ENCODE assay signal across 7 cellular contexts in the genomic region with DNA sequence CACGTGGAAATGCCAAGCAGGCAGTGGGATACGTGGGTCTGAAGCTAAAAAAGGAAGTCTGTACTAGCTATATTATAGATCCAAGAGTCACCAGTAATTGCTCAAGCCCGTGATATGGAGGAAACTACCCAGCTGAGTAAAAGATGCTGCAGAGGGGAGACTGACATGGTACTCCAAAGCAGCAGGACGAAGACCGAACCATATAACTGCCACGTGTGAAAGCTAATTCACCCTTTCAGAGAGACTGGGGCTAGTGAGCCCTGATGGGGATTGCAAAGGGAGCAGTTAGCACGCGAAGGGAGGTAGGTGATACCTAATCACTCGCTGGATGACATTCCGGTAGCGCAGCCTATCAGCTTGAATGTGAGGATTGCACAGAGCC. TPM values are rescaled to one million over a fixed set of nuclear protein-coding genes. Genes with fewer than 3 reads are reported as not detected.
DNase-seq lines count a peak whose midpoint lies in the region; ATAC-seq and TF ChIP-seq lines count a peak whose summit lies in the region.

No MANE protein-coding gene starts in this region.

- peaks cover 61% of the 10 kb centered on the region for H3K36me3 Mint-ChIP-seq in activated CD4-positive, alpha-beta memory T cell treated with anti-CD3 and anti-CD28 coated beads, Interleukin-2, amount 10 ng/mL, durations not matched to agents 7 days and 5 days (ENCODE audit: low read depth)

- peak overlapping the region; percentile 86 for H3K4me2 ChIP-seq in KMS-11
- peak overlapping the region; percentile 82 for H3K4me2 ChIP-seq in skeletal muscle satellite cell (ENCODE audit: low read length)

- H3K4me1 ChIP-seq in KMS-11 (ENCODE audit: low read depth, poor library complexity, severe bottlenecking) (peaks cover 10% of the 10 kb centered on the region), heart right ventricle (peaks cover 0 to 49% (median 24%) of the 10 kb centered on the region in 9 donors), skeletal muscle satellite cell (ENCODE audit: control insufficient read depth, insufficient read depth, low read length) (peaks cover 12% of the 10 kb centered on the region)

- no peaks in the 10 kb centered on the region for H4K20me1 ChIP-seq in KMS-11 (ENCODE audit: insufficient read depth)

- H2AFZ ChIP-seq in KMS-11 (ENCODE audit: low read depth), result peak overlapping the region; percentile 88

- no peak for TF ChIP-seq CTCF in GM13977 (IDR thresholded peaks at IDR 0.05; ENCODE audit: extremely low read depth, insufficient read depth, missing control alignments)
- TF ChIP-seq CTCF in KMS-11 (conservative IDR thresholded peaks at IDR 0.05; ENCODE audit: low read depth, low read length), result no peak
- TF ChIP-seq CTCF in heart right ventricle (IDR thresholded peaks at IDR 0.05), result no peak

- DNase-seq in GM13977 (ENCODE audit: low spot score) (peak; percentile 46), heart right ventricle (no peak)
- no peak for DNase-seq in activated CD4-positive, alpha-beta memory T cell treated with anti-CD3 and anti-CD28 coated beads, Interleukin-2, amount 10 ng/mL, durations not matched to agents 7 days and 5 days

- peak; percentile 38 for ATAC-seq in GM21723 (IDR thresholded peaks at IDR 0.05; ENCODE audit: unreplicated experiment)
- peak in 3 of 8 donors; percentile 0 to 1 (median 0) for ATAC-seq in heart right ventricle
- no peak for ATAC-seq in HG02798 (IDR thresholded peaks at IDR 0.05; ENCODE audit: poor library complexity, unreplicated experiment)

- H3K9ac ChIP-seq in KMS-11, result peak overlapping the region; percentile 60; the same call in 1 of the 2 replicates
- H3K9ac ChIP-seq in skeletal muscle satellite cell (ENCODE audit: low read depth, low read length), result peak overlapping the region; percentile 94

- CTCF ChIA-PET in activated CD4-positive, alpha-beta memory T cell treated with anti-CD3 and anti-CD28 coated beads, Interleukin-2, amount 10 ng/mL, durations not matched to agents 7 days and 5 days (lab: Charles Lee), result interaction anchor here (0.7 to 6.0 kb wide), 19 partner anchors 11 to 379 kb away, joined by 3 to 90 read pairs (median 4); a partner anchor contains a TSS

- H3K4me1 Mint-ChIP-seq in activated CD4-positive, alpha-beta memory T cell treated with anti-CD3 and anti-CD28 coated beads, Interleukin-2, amount 10 ng/mL, durations not matched to agents 7 days and 5 days, result peaks cover 67% of the 10 kb centered on the region

- H3K4me3 Mint-ChIP-seq in activated CD4-positive, alpha-beta memory T cell treated with anti-CD3 and anti-CD28 coated beads, Interleukin-2, amount 10 ng/mL, durations not matched to agents 7 days and 5 days, result peak overlapping the region; percentile 93

- H3K27me3 Mint-ChIP-seq in activated CD4-positive, alpha-beta memory T cell treated with anti-CD3 and anti-CD28 coated beads, Interleukin-2, amount 10 ng/mL, durations not matched to agents 7 days and 5 days, result no peaks in the 10 kb centered on the region

- intact Hi-C loops in heart right ventricle (cut with DNase I), result loop anchor here in 6 of 10 donors (2.0 to 10.0 kb wide), 6 partner anchors 25 to 149 kb away; a partner anchor contains a TSS

- WGBS in heart right ventricle, 2 donors, result 0% methylated on average over 11 of the region's 11 CpGs

- in situ Hi-C loops in GM13977 (cut with MboI; ENCODE audit: low pct_unique_long_range_greater_than_20kb, low sequenced_read_pairs, unreplicated experiment), result no loop called here

- H3K36me3 ChIP-seq in KMS-11 (ENCODE audit: insufficient read depth) (no peaks in the 10 kb centered on the region), heart right ventricle (peaks cover 0 to 59% (median 13%) of the 10 kb centered on the region in 9 donors), skeletal muscle satellite cell (ENCODE audit: insufficient read depth, low read length) (peaks cover 16% of the 10 kb centered on the region)

- H3K9me3 Mint-ChIP-seq in activated CD4-positive, alpha-beta memory T cell treated with anti-CD3 and anti-CD28 coated beads, Interleukin-2, amount 10 ng/mL, durations not matched to agents 7 days and 5 days, result no peaks in the 10 kb centered on the region

- peaks cover 22% of the 10 kb centered on the region for H3K79me2 ChIP-seq in KMS-11 (ENCODE audit: insufficient read depth, low read depth)

- POLR2A ChIA-PET in activated CD4-positive, alpha-beta memory T cell treated with anti-CD3 and anti-CD28 coated beads, Interleukin-2, amount 10 ng/mL, durations not matched to agents 7 days and 5 days (lab: Charles Lee), result interaction anchor here (0.7 to 9.3 kb wide), 24 partner anchors 9 to 145 kb away, joined by 3 to 268 read pairs (median 7); a partner anchor contains a TSS

- H3K27me3 ChIP-seq in KMS-11 (ENCODE audit: insufficient read depth, low read depth) (no peaks in the 10 kb centered on the region), heart right ventricle (no peaks in the 10 kb centered on the region), skeletal muscle satellite cell (ENCODE audit: control insufficient read depth, insufficient read depth, low read length) (no peaks in the 10 kb centered on the region)

- no peaks in the 10 kb centered on the region for H3K9me3 ChIP-seq in heart right ventricle
- H3K9me3 ChIP-seq in skeletal muscle satellite cell (replicated peaks; ENCODE audit: low read length), result no peaks in the 10 kb centered on the region

- peak overlapping the region; percentile 89 for H3K27ac Mint-ChIP-seq in activated CD4-positive, alpha-beta memory T cell treated with anti-CD3 and anti-CD28 coated beads, Interleukin-2, amount 10 ng/mL, durations not matched to agents 7 days and 5 days

- H3K27ac ChIP-seq in KMS-11 (peak overlapping the region; percentile 77), heart right ventricle (peak overlapping the region; percentile 52 to 95 (median 92))

- no peak overlapping the region for H3K4me3 ChIP-seq in KMS-11 (IDR thresholded peaks at IDR 0.05; ENCODE audit: insufficient read depth, low read depth, low read length)
- peak overlapping the region; percentile 58 to 84 (median 75) for H3K4me3 ChIP-seq in heart right ventricle
- H3K4me3 ChIP-seq in skeletal muscle satellite cell (ENCODE audit: low read length), result peak overlapping the region; percentile 80

RNA-seq across cellular contexts. Expression of a gene that starts 0.3 kb away (rescaled TPM):
- 10 to 100 TPM; 53.7 to 56.7 TPM for total RNA-seq in activated CD4-positive, alpha-beta memory T cell treated with anti-CD3 and anti-CD28 coated beads, Interleukin-2, amount 10 ng/mL, durations not matched to agents 7 days and 5 days
- 10 to 100 TPM in 8 of 10 donors, 1 to 10 TPM in 2; 9.1 to 13.9 (median 11.5) TPM for total RNA-seq in heart right ventricle
- polyA plus RNA-seq in heart right ventricle, result 10 to 100 TPM in 1 of 2 donors, 1 to 10 TPM in 1; 7.5 to 15.4 TPM
- total RNA-seq in skeletal muscle satellite cell (2012; rRNA removed), result 17.7 and 19.7 TPM in 2 replicates

RNA-seq across cellular contexts. Expression of a gene that starts 0.8 kb away (rescaled TPM):
- total RNA-seq in activated CD4-positive, alpha-beta memory T cell treated with anti-CD3 and anti-CD28 coated beads, Interleukin-2, amount 10 ng/mL, durations not matched to agents 7 days and 5 days, result 10 to 100 TPM; 13.2 to 14.4 TPM
- 1 to 10 TPM in 9 of 10 donors, under 1 TPM in 1; 0.78 to 4.2 (median 2.1) TPM for total RNA-seq in heart right ventricle
- polyA plus RNA-seq in heart right ventricle, result 1 to 10 TPM in 1 of 2 donors, under 1 TPM in 1; 0.59 to 1.8 TPM
- 5.3 and 8.3 TPM in 2 replicates for total RNA-seq in skeletal muscle satellite cell (2012; rRNA removed)

RNA-seq across cellular contexts. Expression of a gene that starts 16.9 kb away (rescaled TPM):
- 1 to 10 TPM; 1.6 to 2.9 TPM for total RNA-seq in activated CD4-positive, alpha-beta memory T cell treated with anti-CD3 and anti-CD28 coated beads, Interleukin-2, amount 10 ng/mL, durations not matched to agents 7 days and 5 days
- total RNA-seq in heart right ventricle, result under 1 TPM in 7 of 10 donors, not detected in 3; 0.05 to 0.28 (median 0.09) TPM
- under 1 TPM; 0.07 to 0.15 TPM for polyA plus RNA-seq in heart right ventricle
- 0.22 and 0.25 TPM in 2 replicates for total RNA-seq in skeletal muscle satellite cell (2012; rRNA removed)

RNA-seq across cellular contexts. Expression of a gene that starts 24.8 kb away (rescaled TPM):
- 10 to 100 TPM; 89.5 to 92.5 TPM for total RNA-seq in activated CD4-positive, alpha-beta memory T cell treated with anti-CD3 and anti-CD28 coated beads, Interleukin-2, amount 10 ng/mL, durations not matched to agents 7 days and 5 days
- 10 to 100 TPM; 42.6 to 91.0 (median 62.2) TPM for total RNA-seq in heart right ventricle
- polyA plus RNA-seq in heart right ventricle, result 10 to 100 TPM in 1 of 2 donors, 1 to 10 TPM in 1; 7.8 to 10.7 TPM
- total RNA-seq in skeletal muscle satellite cell (2012; rRNA removed), result 10.4 and 16.6 TPM in 2 replicates

RNA-seq across cellular contexts. Expression of a gene that starts 32.8 kb away (rescaled TPM):
- total RNA-seq in activated CD4-positive, alpha-beta memory T cell treated with anti-CD3 and anti-CD28 coated beads, Interleukin-2, amount 10 ng/mL, durations not matched to agents 7 days and 5 days, result 10 to 100 TPM; 79.4 to 81.1 TPM
- total RNA-seq in heart right ventricle, result 1 to 10 TPM in 1 of 10 donors, under 1 TPM in 9; 0.13 to 3.3 (median 0.56) TPM
- under 1 TPM; 0.20 to 0.44 TPM for polyA plus RNA-seq in heart right ventricle
- total RNA-seq in skeletal muscle satellite cell (2012; rRNA removed), result 1.1 and 3.5 TPM in 2 replicates
